1 cellular context compared by ENCODE assay signal in the genomic region with DNA sequence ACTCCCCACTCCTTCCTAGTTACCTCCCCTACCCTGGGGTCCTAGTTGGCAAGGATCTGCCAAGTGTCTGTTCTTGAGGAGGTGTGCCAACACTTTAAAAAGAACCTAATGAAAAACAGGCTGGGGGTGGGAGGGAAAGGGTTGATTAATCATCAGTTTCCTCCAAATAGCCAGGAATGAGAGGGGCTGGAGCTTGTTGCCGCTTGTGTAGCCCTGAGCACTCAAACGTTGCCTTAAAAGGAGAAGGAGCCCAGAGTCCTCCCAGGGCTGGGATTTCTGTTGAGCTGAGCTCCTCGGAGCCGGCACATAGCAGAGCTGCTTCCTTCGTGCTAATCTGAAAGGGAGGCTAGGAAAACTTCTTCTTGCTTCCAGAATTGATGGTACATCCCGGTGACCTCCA.
TF ChIP-seq lines count a peak whose summit lies in the region.

No MANE protein-coding gene starts in this region.

TF ChIP-seq in SK-N-SH, 30 proteins besides CTCF, POLR2A, EP300 and RAD21 (continued from another document):
- no peak for TF ChIP-seq TEAD4 (IDR thresholded peaks at IDR 0.05; ENCODE audit: borderline replicate concordance, insufficient read depth)
- no peak for TF ChIP-seq RFX5 (IDR thresholded peaks at IDR 0.05; ENCODE audit: low read length)
- no peak for TF ChIP-seq FOXM1 (IDR thresholded peaks at IDR 0.05; ENCODE audit: low read depth)
- no peak for TF ChIP-seq MAX (IDR thresholded peaks at IDR 0.05; ENCODE audit: low read depth)
- peak; percentile 26; the same call in 1 of the 2 replicates for TF ChIP-seq FOSL2 (IDR thresholded peaks at IDR 0.05; ENCODE audit: borderline replicate concordance, low read depth)
- TF ChIP-seq, protein P1, sequence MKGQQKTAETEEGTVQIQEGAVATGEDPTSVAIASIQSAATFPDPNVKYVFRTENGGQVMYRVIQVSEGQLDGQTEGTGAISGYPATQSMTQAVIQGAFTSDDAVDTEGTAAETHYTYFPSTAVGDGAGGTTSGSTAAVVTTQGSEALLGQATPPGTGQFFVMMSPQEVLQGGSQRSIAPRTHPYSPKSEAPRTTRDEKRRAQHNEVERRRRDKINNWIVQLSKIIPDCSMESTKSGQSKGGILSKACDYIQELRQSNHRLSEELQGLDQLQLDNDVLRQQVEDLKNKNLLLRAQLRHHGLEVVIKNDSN (IDR thresholded peaks at IDR 0.05; ENCODE audit: borderline replicate concordance, low read depth): no peak
- TF ChIP-seq, protein P2, sequence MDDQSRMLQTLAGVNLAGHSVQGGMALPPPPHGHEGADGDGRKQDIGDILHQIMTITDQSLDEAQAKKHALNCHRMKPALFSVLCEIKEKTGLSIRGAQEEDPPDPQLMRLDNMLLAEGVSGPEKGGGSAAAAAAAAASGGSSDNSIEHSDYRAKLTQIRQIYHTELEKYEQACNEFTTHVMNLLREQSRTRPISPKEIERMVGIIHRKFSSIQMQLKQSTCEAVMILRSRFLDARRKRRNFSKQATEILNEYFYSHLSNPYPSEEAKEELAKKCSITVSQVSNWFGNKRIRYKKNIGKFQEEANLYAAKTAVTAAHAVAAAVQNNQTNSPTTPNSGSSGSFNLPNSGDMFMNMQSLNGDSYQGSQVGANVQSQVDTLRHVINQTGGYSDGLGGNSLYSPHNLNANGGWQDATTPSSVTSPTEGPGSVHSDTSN (IDR thresholded peaks at IDR 0.05): peak; percentile 28; the same call in 1 of the 2 replicates
- TF ChIP-seq REST (IDR thresholded peaks at IDR 0.05; ENCODE audit: low read depth, low read length): no peak
- TF ChIP-seq RXRA (IDR thresholded peaks at IDR 0.05; ENCODE audit: borderline replicate concordance, low read depth): no peak
- no peak for TF ChIP-seq ELF1 (IDR thresholded peaks at IDR 0.05)
TF ChIP-seq in SK-N-SH: peak in this region for 5.
